ENCODE assay signal across 15 cellular contexts in genomic region chr9:115004535-115004934, GRCh38.
DNase-seq lines count a peak whose midpoint lies in the region; ATAC-seq and TF ChIP-seq lines count a peak whose summit lies in the region.
"Had no signal": no experiment of that assay in that cellular context is flagged by ENCODE, and none has a peak within 500 bp of the region (broad histone marks: within the 10 kb centered on the region; RNA-seq: fewer than 3 reads in every experiment).

No MANE protein-coding gene starts in this region.

- in situ Hi-C loops in KBM-7 (cut with MboI; ENCODE audit: low pct_unique_long_range_greater_than_20kb, low sequenced_read_pairs): loop anchor here (25.0 kb wide), 2 partner anchors 267 to 592 kb away; no protein-coding TSS in a partner anchor

- no peak overlapping the region for H3K4me3 Mint-ChIP-seq in activated CD4-positive, alpha-beta T cell treated with anti-CD3 and anti-CD28 coated beads, Interleukin-2, amount 10 ng/mL, durations not matched to agents 7 days and 5 days
- no peak overlapping the region for H3K4me3 Mint-ChIP-seq in natural killer cell treated with Interleukin-12 subunit alpha and Interleukin-12 subunit beta and Interleukin-15 and Interleukin-18, amount 100 ng/mL, for 72 hours
- H3K4me3 Mint-ChIP-seq in natural killer cell: no peak overlapping the region
- peak overlapping the region in 1 of 2 donors; percentile 57 for H3K4me3 Mint-ChIP-seq in stimulated activated naive CD8-positive, alpha-beta T cell treated with anti-CD3 and anti-CD28 coated beads, Interleukin-15, amount 100 ng/mL, for 72 hours

- CTCF ChIA-PET in activated CD4-positive, alpha-beta T cell treated with anti-CD3 and anti-CD28 coated beads, Interleukin-2, amount 10 ng/mL, durations not matched to agents 7 days and 5 days (lab: Charles Lee): interaction anchor here (1.0 to 3.0 kb wide), 4 partner anchors 8 to 335 kb away, joined by 3 to 9 read pairs (median 4); no protein-coding TSS in a partner anchor

- POLR2A ChIA-PET in activated CD4-positive, alpha-beta T cell treated with anti-CD3 and anti-CD28 coated beads, Interleukin-2, amount 10 ng/mL, durations not matched to agents 7 days and 5 days (lab: Charles Lee): no interaction called here

- no peak for TF ChIP-seq CTCF in natural killer cell (IDR thresholded peaks at IDR 0.05)

- no peaks in the 10 kb centered on the region for H3K27me3 Mint-ChIP-seq in activated CD4-positive, alpha-beta T cell treated with anti-CD3 and anti-CD28 coated beads, Interleukin-2, amount 10 ng/mL, durations not matched to agents 7 days and 5 days
- peaks cover 4 to 12% of the 10 kb centered on the region in 2 donors for H3K27me3 Mint-ChIP-seq in natural killer cell treated with Interleukin-12 subunit alpha and Interleukin-12 subunit beta and Interleukin-15 and Interleukin-18, amount 100 ng/mL, for 72 hours
- peaks cover 6 to 7% of the 10 kb centered on the region in 2 donors for H3K27me3 Mint-ChIP-seq in natural killer cell (ENCODE audit: low read depth in 2 of 2)
- H3K27me3 Mint-ChIP-seq in stimulated activated naive CD8-positive, alpha-beta T cell treated with anti-CD3 and anti-CD28 coated beads, Interleukin-15, amount 100 ng/mL, for 72 hours: no peaks in the 10 kb centered on the region

- no peak overlapping the region for H3K27ac Mint-ChIP-seq in activated CD4-positive, alpha-beta T cell treated with anti-CD3 and anti-CD28 coated beads, Interleukin-2, amount 10 ng/mL, durations not matched to agents 7 days and 5 days
- peak overlapping the region in 1 of 2 donors; percentile 63 for H3K27ac Mint-ChIP-seq in natural killer cell treated with Interleukin-12 subunit alpha and Interleukin-12 subunit beta and Interleukin-15 and Interleukin-18, amount 100 ng/mL, for 72 hours
- no peak overlapping the region for H3K27ac Mint-ChIP-seq in natural killer cell
- peak overlapping the region; percentile 95 to 98 for H3K27ac Mint-ChIP-seq in stimulated activated naive CD8-positive, alpha-beta T cell treated with anti-CD3 and anti-CD28 coated beads, Interleukin-15, amount 100 ng/mL, for 72 hours

- H3K9me3 Mint-ChIP-seq in activated CD4-positive, alpha-beta T cell treated with anti-CD3 and anti-CD28 coated beads, Interleukin-2, amount 10 ng/mL, durations not matched to agents 7 days and 5 days: no peaks in the 10 kb centered on the region
- H3K9me3 Mint-ChIP-seq in natural killer cell treated with Interleukin-12 subunit alpha and Interleukin-12 subunit beta and Interleukin-15 and Interleukin-18, amount 100 ng/mL, for 72 hours: no peaks in the 10 kb centered on the region
- no peaks in the 10 kb centered on the region for H3K9me3 Mint-ChIP-seq in natural killer cell
- no peaks in the 10 kb centered on the region for H3K9me3 Mint-ChIP-seq in stimulated activated naive CD8-positive, alpha-beta T cell treated with anti-CD3 and anti-CD28 coated beads, Interleukin-15, amount 100 ng/mL, for 72 hours

- intact Hi-C loops in natural killer cell (cut with micrococcal nuclease): no loop called here

- peaks cover 44% of the 10 kb centered on the region for H3K4me1 Mint-ChIP-seq in activated CD4-positive, alpha-beta T cell treated with anti-CD3 and anti-CD28 coated beads, Interleukin-2, amount 10 ng/mL, durations not matched to agents 7 days and 5 days
- peaks cover 4 to 40% of the 10 kb centered on the region in 2 donors for H3K4me1 Mint-ChIP-seq in natural killer cell treated with Interleukin-12 subunit alpha and Interleukin-12 subunit beta and Interleukin-15 and Interleukin-18, amount 100 ng/mL, for 72 hours (ENCODE audit: low read depth in 2 of 2)
- no peaks in the 10 kb centered on the region for H3K4me1 Mint-ChIP-seq in natural killer cell
- H3K4me1 Mint-ChIP-seq in stimulated activated naive CD8-positive, alpha-beta T cell treated with anti-CD3 and anti-CD28 coated beads, Interleukin-15, amount 100 ng/mL, for 72 hours: peaks cover 82% of the 10 kb centered on the region

- peak; percentile 29 to 46 for ATAC-seq in natural killer cell treated with Interleukin-12 subunit alpha and Interleukin-12 subunit beta and Interleukin-15 and Interleukin-18, amount 100 ng/mL, for 72 hours
- no peak for ATAC-seq in natural killer cell
- peak; percentile 77 for ATAC-seq in stimulated activated naive CD8-positive, alpha-beta T cell treated with anti-CD3 and anti-CD28 coated beads, Interleukin-15, amount 100 ng/mL, for 72 hours
- ATAC-seq in GM19395 (IDR thresholded peaks at IDR 0.05; ENCODE audit: unreplicated experiment): no peak
- ATAC-seq: Panc1 had no signal

- peaks cover 14% of the 10 kb centered on the region for H3K36me3 Mint-ChIP-seq in activated CD4-positive, alpha-beta T cell treated with anti-CD3 and anti-CD28 coated beads, Interleukin-2, amount 10 ng/mL, durations not matched to agents 7 days and 5 days (ENCODE audit: low read depth)
- H3K36me3 Mint-ChIP-seq in natural killer cell treated with Interleukin-12 subunit alpha and Interleukin-12 subunit beta and Interleukin-15 and Interleukin-18, amount 100 ng/mL, for 72 hours: no peaks in the 10 kb centered on the region
- H3K36me3 Mint-ChIP-seq in natural killer cell: no peaks in the 10 kb centered on the region

- peak; percentile 25 for DNase-seq in activated CD4-positive, alpha-beta T cell treated with anti-CD3 and anti-CD28 coated beads for 48 hours
- DNase-seq in activated CD4-positive, alpha-beta T cell treated with anti-CD3 and anti-CD28 coated beads, Interleukin-2, amount 10 ng/mL, durations not matched to agents 7 days and 5 days: no peak
- no peak for DNase-seq in natural killer cell treated with Interleukin-12 subunit alpha and Interleukin-12 subunit beta and Interleukin-15 and Interleukin-18, amount 100 ng/mL, for 72 hours (ENCODE audit: low spot score)
- no peak for DNase-seq in natural killer cell
- DNase-seq in fibroblast of peridontal ligament (ENCODE audit: extremely low read depth): peak; percentile 34
- DNase-seq in stimulated activated naive CD8-positive, alpha-beta T cell treated with anti-CD3 and anti-CD28 coated beads, Interleukin-15, amount 100 ng/mL, for 72 hours: peak in 1 of 2 donors; percentile 47
- no peak for DNase-seq in KBM-7
- DNase-seq: 8988T, DMS 273 treated with DMSO at 0.1 percent for 48 hours, HCEC 1CT, Karpas-422, NCI-H2029, NCI-H510A treated with DMSO at 0.1 percent for 48 hours had no signal

Comparison
In these comparisons a context has a peak if more than half of its experiments do, and no peak if none do; other contexts are left out.
1. DNase-seq: peak in activated CD4-positive, alpha-beta T cell treated with anti-CD3 and anti-CD28 coated beads for 48 hours (single experiment) and fibroblast of peridontal ligament (single experiment); none in activated CD4-positive, alpha-beta T cell treated with anti-CD3 and anti-CD28 coated beads, Interleukin-2, amount 10 ng/mL, durations not matched to agents 7 days and 5 days (single experiment), natural killer cell treated with Interleukin-12 subunit alpha and Interleukin-12 subunit beta and Interleukin-15 and Interleukin-18, amount 100 ng/mL, for 72 hours (single experiment), natural killer cell (single experiment) and KBM-7 (single experiment).
2. ATAC-seq: peak in natural killer cell treated with Interleukin-12 subunit alpha and Interleukin-12 subunit beta and Interleukin-15 and Interleukin-18, amount 100 ng/mL, for 72 hours (2 of 2) and stimulated activated naive CD8-positive, alpha-beta T cell treated with anti-CD3 and anti-CD28 coated beads, Interleukin-15, amount 100 ng/mL, for 72 hours (single experiment); none in natural killer cell (0 of 3) and GM19395 (single experiment).
3. H3K27ac Mint-ChIP-seq: peak in stimulated activated naive CD8-positive, alpha-beta T cell treated with anti-CD3 and anti-CD28 coated beads, Interleukin-15, amount 100 ng/mL, for 72 hours (2 of 2); none in activated CD4-positive, alpha-beta T cell treated with anti-CD3 and anti-CD28 coated beads, Interleukin-2, amount 10 ng/mL, durations not matched to agents 7 days and 5 days (single experiment) and natural killer cell (0 of 2).